13 cellular contexts compared by ENCODE assay signal in the genomic region with DNA sequence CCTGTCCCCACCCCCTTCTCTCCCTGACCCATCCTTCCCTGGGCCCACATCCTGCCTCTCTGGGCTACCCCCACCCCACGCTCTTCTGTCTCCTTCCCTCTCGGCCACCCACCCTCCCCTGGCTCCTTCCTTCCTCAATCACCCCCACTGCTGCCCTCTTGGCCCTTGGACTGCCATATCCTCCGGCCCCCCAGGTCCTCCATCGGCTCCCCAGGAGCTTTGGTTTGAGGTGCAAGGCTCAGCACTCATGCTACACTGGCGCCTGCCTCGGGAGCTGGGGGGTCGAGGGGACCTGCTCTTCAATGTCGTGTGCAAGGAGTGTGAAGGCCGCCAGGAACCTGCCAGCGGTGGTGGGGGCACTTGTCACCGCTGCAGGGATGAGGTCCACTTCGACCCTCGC. TPM values are rescaled to one million over a fixed set of nuclear protein-coding genes. Genes with fewer than 3 reads are reported as not detected.
"Had no signal": no experiment of that assay in that cellular context is flagged by ENCODE, and none has a peak within 500 bp of the region (broad histone marks: within the 10 kb centered on the region; RNA-seq: fewer than 3 reads in every experiment).

No MANE protein-coding gene starts in this region.

- DNase-seq: activated CD4-positive, alpha-beta T cell treated with anti-CD3 and anti-CD28 coated beads, Interleukin-2, amount 10 ng/mL, durations not matched to agents 7 days and 5 days; foreskin melanocyte; right cardiac atrium; stimulated activated naive CD8-positive, alpha-beta T cell treated with anti-CD3 and anti-CD28 coated beads, Interleukin-15, Interleukin-2, amounts not matched to agents 100 U/mL and 50 U/mL, for 24 hours had no signal

- FAIRE-seq: colon had no signal

- H3K27me3 ChIP-seq: cardiac muscle cell, transverse colon, vagina had no signal

- ATAC-seq: stimulated activated naive CD8-positive, alpha-beta T cell treated with anti-CD3 and anti-CD28 coated beads, Interleukin-15, Interleukin-2, amounts not matched to agents 100 U/mL and 50 U/mL, for 24 hours had no signal

- H3K4me1 ChIP-seq: left lung, psoas muscle, transverse colon had no signal

- H3K36me3 ChIP-seq: cardiac muscle cell, left lung, transverse colon had no signal

- H3K27ac ChIP-seq: cardiac muscle cell, left lung, psoas muscle, transverse colon, vagina had no signal

- H3K9me3 ChIP-seq: left lung, psoas muscle, transverse colon, vagina had no signal

- H3K4me3 ChIP-seq: cardiac muscle cell, left lung, psoas muscle, transverse colon, vagina had no signal

RNA-seq across cellular contexts. Expression of gene TRPV6, which starts 19.8 kb away (rescaled TPM):
- total RNA-seq: lung microvascular endothelial cell, osteocyte, psoas muscle, right cardiac atrium, skeletal muscle tissue had no signal
- polyA plus RNA-seq: cardiac muscle cell, right cardiac atrium had no signal
